In the genomic region with DNA sequence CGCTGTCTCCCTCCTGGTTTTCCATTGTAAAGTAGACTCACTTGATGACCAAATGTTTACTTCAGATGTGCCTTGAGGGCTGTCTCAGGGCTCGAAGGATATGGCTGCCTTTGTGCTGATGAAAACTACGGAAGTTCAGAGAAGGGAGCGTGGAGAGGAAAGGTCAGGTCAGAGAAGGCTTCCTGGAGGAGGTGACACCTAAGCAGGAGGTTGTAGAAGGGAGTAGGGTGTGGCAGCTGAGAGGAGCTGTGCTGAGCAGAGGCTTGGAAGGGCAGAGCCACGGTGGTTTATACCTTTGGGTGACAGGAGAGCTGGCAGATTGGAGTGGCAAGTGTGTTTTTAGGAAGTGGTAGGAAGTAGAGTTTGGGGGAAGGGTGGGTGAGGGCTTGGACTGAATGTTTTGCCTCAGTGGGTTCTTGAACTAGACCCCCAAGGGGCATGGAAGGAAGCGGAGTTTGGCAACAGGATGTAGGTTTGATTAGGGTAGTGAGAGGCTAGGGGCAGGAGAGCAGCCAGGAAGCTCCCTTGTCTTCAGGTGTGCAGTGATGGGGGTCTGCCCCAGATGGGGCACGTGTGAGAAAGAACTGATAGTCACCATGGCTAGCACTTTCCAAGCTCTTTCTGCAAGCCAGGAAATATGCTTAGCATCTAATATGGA, we compare ENCODE assay signal across 8 cellular contexts. TPM values are rescaled to one million over a fixed set of nuclear protein-coding genes. Genes with fewer than 3 reads are reported as not detected.
DNase-seq lines count a peak whose midpoint lies in the region; ATAC-seq, FAIRE-seq and TF ChIP-seq lines count a peak whose summit lies in the region.

No MANE protein-coding gene starts in this region.

- H3K4me2 ChIP-seq in astrocyte (ENCODE audit: low read length), result peak overlapping the region; percentile 32

- no peak for FAIRE-seq in astrocyte (lab: Jason Lieb, UNC)

- H3K9me3 Mint-ChIP-seq in Caco-2 (ENCODE audit: unreplicated experiment) (no peaks in the 10 kb centered on the region), astrocyte (ENCODE audit: unreplicated experiment) (no peaks in the 10 kb centered on the region), nephron progenitor cell (peaks cover 9% of the 10 kb centered on the region)

- H3K9me3 ChIP-seq in Caco-2, result no peaks in the 10 kb centered on the region
- H3K9me3 ChIP-seq in HUES48 (ENCODE audit: control insufficient read depth, insufficient read depth, low read length), result no peaks in the 10 kb centered on the region
- H3K9me3 ChIP-seq in astrocyte (ENCODE audit: insufficient read depth, low read depth, low read length), result no peaks in the 10 kb centered on the region
- H3K9me3 ChIP-seq in body of pancreas, result no peaks in the 10 kb centered on the region

- peaks cover 4% of the 10 kb centered on the region for H3K36me3 ChIP-seq in Caco-2 (ENCODE audit: control insufficient read depth, insufficient read depth, low read length)
- H3K36me3 ChIP-seq in HUES48 (ENCODE audit: control insufficient read depth, insufficient read depth, low read length), result peaks cover 52% of the 10 kb centered on the region
- H3K36me3 ChIP-seq in astrocyte (ENCODE audit: insufficient read depth, low read length), result peaks cover 11% of the 10 kb centered on the region
- no peaks in the 10 kb centered on the region for H3K36me3 ChIP-seq in body of pancreas (replicated peaks in 1 of 2; ENCODE audit: insufficient read depth in 1 of 2, low read depth in 2 of 2)

- no peak for TF ChIP-seq POLR2A in body of pancreas (IDR thresholded peaks at IDR 0.05)

- WGBS in body of pancreas, 2 donors, result 62 to 70% methylated on average over 7 of the region's 7 CpGs

- H3K27ac Mint-ChIP-seq in Caco-2 (ENCODE audit: unreplicated experiment) (peak overlapping the region; percentile 82), astrocyte (ENCODE audit: unreplicated experiment) (no peak overlapping the region), nephron progenitor cell (peak overlapping the region; percentile 41)

- H3K4me1 ChIP-seq in Caco-2 (peaks cover 31% of the 10 kb centered on the region), HUES48 (ENCODE audit: control insufficient read depth, insufficient read depth, low read length) (peaks cover 43% of the 10 kb centered on the region), astrocyte (ENCODE audit: insufficient read depth, low read length) (peaks cover 7% of the 10 kb centered on the region), body of pancreas (peaks cover 69% of the 10 kb centered on the region)

- H3K9ac ChIP-seq in HUES48 (ENCODE audit: low read depth, low read length) (no peak overlapping the region), astrocyte (ENCODE audit: low read length) (no peak overlapping the region)

- H3K4me3 ChIP-seq in Caco-2 (ENCODE audit: low read depth, low read length) (no peak overlapping the region), HUES48 (ENCODE audit: low read depth, low read length) (peak overlapping the region; percentile 55; the same call in 1 of the 2 replicates), astrocyte (ENCODE audit: insufficient read depth, low read depth, low read length) (no peak overlapping the region), body of pancreas (no peak overlapping the region)

- TF ChIP-seq CTCF in Caco-2 (IDR thresholded peaks at IDR 0.05; ENCODE audit: insufficient read depth in 1 of 2, low read depth in 1 of 2, low read length in 1 of 2, severe bottlenecking in 1 of 2, unreplicated experiment in 1 of 2) (no peak), astrocyte (IDR thresholded peaks at IDR 0.05; ENCODE audit: insufficient read depth, low read depth, low read length) (no peak), nephron progenitor cell (IDR thresholded peaks at IDR 0.05) (no peak), body of pancreas (IDR thresholded peaks at IDR 0.05) (no peak)

- BruUV-seq in Caco-2 (replicated peaks; lab: Mats Ljungman, UMichigan), result no TSS peak

- H4K20me1 ChIP-seq in astrocyte (ENCODE audit: insufficient read depth, low read length), result peaks cover 59% of the 10 kb centered on the region

- peaks cover 28% of the 10 kb centered on the region for H3K36me3 Mint-ChIP-seq in Caco-2 (ENCODE audit: insufficient read depth, unreplicated experiment)
- peaks cover 23% of the 10 kb centered on the region for H3K36me3 Mint-ChIP-seq in astrocyte (ENCODE audit: low read depth, unreplicated experiment)
- peaks cover 72% of the 10 kb centered on the region for H3K36me3 Mint-ChIP-seq in nephron progenitor cell (ENCODE audit: low read depth)

- POLR2A ChIA-PET in Caco-2 (lab: Charles Lee), result interaction anchor here (0.6 to 0.7 kb wide), 2 partner anchors 22 to 27 kb away, joined by 3 read pairs; no protein-coding TSS in a partner anchor

- no peaks in the 10 kb centered on the region for H3K27me3 ChIP-seq in Caco-2 (replicated peaks; ENCODE audit: control insufficient read depth, insufficient read depth, low read length)
- H3K27me3 ChIP-seq in HUES48 (ENCODE audit: control insufficient read depth, insufficient read depth, low read length), result peaks cover 4% of the 10 kb centered on the region; the same call in 1 of the 2 replicates
- H3K27me3 ChIP-seq in astrocyte (ENCODE audit: insufficient read depth, low read length), result no peaks in the 10 kb centered on the region
- H3K27me3 ChIP-seq in body of pancreas, result no peaks in the 10 kb centered on the region

- intact Hi-C loops in Caco-2 (cut with micrococcal nuclease; ENCODE audit: unreplicated experiment) (loop anchor here (10.0 kb wide), 1 partner anchor 109 kb away; a partner anchor contains a TSS), body of pancreas (cut with DNase I) (no loop called here)

- H3K4me3 Mint-ChIP-seq in Caco-2 (ENCODE audit: unreplicated experiment), result peak overlapping the region; percentile 56
- no peak overlapping the region for H3K4me3 Mint-ChIP-seq in astrocyte (ENCODE audit: unreplicated experiment)
- peak overlapping the region; percentile 51 for H3K4me3 Mint-ChIP-seq in nephron progenitor cell

- H3K27ac ChIP-seq in HUES48 (ENCODE audit: low read depth, low read length) (no peak overlapping the region), astrocyte (ENCODE audit: low read depth, low read length) (no peak overlapping the region), body of pancreas (no peak overlapping the region)

- H3K27me3 Mint-ChIP-seq in Caco-2 (ENCODE audit: insufficient read depth, unreplicated experiment) (no peaks in the 10 kb centered on the region), astrocyte (ENCODE audit: low read depth, unreplicated experiment) (no peaks in the 10 kb centered on the region), nephron progenitor cell (ENCODE audit: low read depth, poor library complexity) (no peaks in the 10 kb centered on the region)

- DNase-seq in Caco-2, result no peak
- DNase-seq in astrocyte (ENCODE audit: low read depth), result no peak
- no peak for DNase-seq in nephron progenitor cell
- no peak for DNase-seq in DMS79 treated with DMSO at 0.1 percent for 48 hours (lab: John Stamatoyannopoulos, UW)
- DNase-seq in midbrain (lab: John Stamatoyannopoulos, UW), result no peak
- DNase-seq in body of pancreas, result no peak
- DNase-seq in kidney glomerular epithelial cell (lab: John Stamatoyannopoulos, UW), result no peak

- CTCF ChIA-PET in Caco-2 (lab: Charles Lee), result no interaction called here

- H3K79me2 ChIP-seq in astrocyte (ENCODE audit: insufficient read depth, low read length), result peaks cover 59% of the 10 kb centered on the region

- no peak for ATAC-seq in body of pancreas

- H2AFZ ChIP-seq in astrocyte (ENCODE audit: low read depth, low read length), result no peak overlapping the region

- H3K4me1 Mint-ChIP-seq in Caco-2 (ENCODE audit: low read depth, unreplicated experiment), result peaks cover 41% of the 10 kb centered on the region
- peaks cover 9% of the 10 kb centered on the region for H3K4me1 Mint-ChIP-seq in astrocyte (ENCODE audit: low read depth, unreplicated experiment)
- H3K4me1 Mint-ChIP-seq in nephron progenitor cell, result peaks cover 52% of the 10 kb centered on the region

RNA-seq across cellular contexts. Expression of a gene that starts 4.5 kb away (rescaled TPM):
- total RNA-seq in Caco-2 (2022) (12.7 and 12.9 TPM in 2 replicates), astrocyte (13.5 and 16.2 TPM in 2 replicates), body of pancreas (10 to 100 TPM; 13.5 TPM)

RNA-seq across cellular contexts. Expression of a gene that starts 48.7 kb away (rescaled TPM):
- total RNA-seq in Caco-2 (2022), result 32.5 and 32.7 TPM in 2 replicates
- 22.1 and 23.9 TPM in 2 replicates for total RNA-seq in astrocyte
- 10 to 100 TPM; 21.1 to 25.4 TPM for total RNA-seq in body of pancreas

RNA-seq across cellular contexts. Expression of a gene that starts 52.6 kb away (rescaled TPM):
- total RNA-seq in Caco-2 (2022) (7.5 and 8.6 TPM in 2 replicates), astrocyte (6.1 and 6.4 TPM in 2 replicates), body of pancreas (1 to 10 TPM; 6.3 to 8.8 TPM)
